In the genomic region with DNA sequence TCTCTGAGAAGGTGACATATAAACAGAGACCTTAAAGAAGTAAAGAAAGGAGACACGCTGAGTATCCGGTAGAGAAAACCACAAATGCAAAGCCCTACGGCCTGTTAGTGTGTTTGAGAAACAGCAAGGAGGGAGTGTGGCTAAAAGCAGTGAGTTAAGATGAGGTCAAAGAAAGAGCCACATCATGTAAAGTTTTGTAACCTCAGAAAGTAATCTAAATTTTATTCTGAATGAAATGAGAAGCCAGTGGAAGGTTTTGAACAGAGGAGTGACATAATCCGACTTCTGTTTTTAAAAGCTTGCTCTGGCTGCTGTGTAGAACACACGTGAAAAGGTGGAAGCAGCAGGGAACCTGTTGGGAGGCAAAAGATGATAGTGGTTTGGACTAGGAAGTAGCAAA, we compare ENCODE assay signal across 12 cellular contexts. TPM values are rescaled to one million over a fixed set of nuclear protein-coding genes. Genes with fewer than 3 reads are reported as not detected.
DNase-seq lines count a peak whose midpoint lies in the region; ATAC-seq lines count a peak whose summit lies in the region.
"Had no signal": no experiment of that assay in that cellular context is flagged by ENCODE, and none has a peak within 500 bp of the region (broad histone marks: within the 10 kb centered on the region; RNA-seq: fewer than 3 reads in every experiment).

No MANE protein-coding gene starts in this region.

- peak overlapping the region; percentile 46 to 68 for H3K4me3 Mint-ChIP-seq in effector memory CD8-positive, alpha-beta T cell
- H3K4me3 Mint-ChIP-seq: neural progenitor cell, WTC11 had no signal

- peak overlapping the region; percentile 82 to 92 for H3K27ac Mint-ChIP-seq in effector memory CD8-positive, alpha-beta T cell
- H3K27ac Mint-ChIP-seq: neural progenitor cell, WTC11 had no signal

- ATAC-seq in GM18502 (IDR thresholded peaks at IDR 0.05; ENCODE audit: poor library complexity, unreplicated experiment) (peak; percentile 79), GM21529 (IDR thresholded peaks at IDR 0.05; ENCODE audit: unreplicated experiment) (peak; percentile 78), HG03565 (IDR thresholded peaks at IDR 0.05; ENCODE audit: unreplicated experiment) (peak; percentile 78)
- ATAC-seq in effector memory CD8-positive, alpha-beta T cell (replicated peaks) = peak; percentile 88
- ATAC-seq: WTC11 had no signal

- peak; percentile 12 to 23 (median 16) for DNase-seq in effector memory CD8-positive, alpha-beta T cell
- no peak for DNase-seq in head of caudate nucleus
- no peak for DNase-seq in medulla oblongata (ENCODE audit: extremely low spot score)
- no peak for DNase-seq in NK-92 (lab: John Stamatoyannopoulos, UW; ENCODE audit: unreplicated experiment)
- DNase-seq in cerebellum (ENCODE audit: low spot score) = no peak
- DNase-seq: erythroblast, NCI-H1048 had no signal

- H3K9me3 Mint-ChIP-seq in effector memory CD8-positive, alpha-beta T cell = no peaks in the 10 kb centered on the region
- H3K9me3 Mint-ChIP-seq: neural progenitor cell had no signal

- peaks cover 41 to 59% of the 10 kb centered on the region in 2 donors for H3K4me1 Mint-ChIP-seq in effector memory CD8-positive, alpha-beta T cell (ENCODE audit: low read depth in 2 of 2)

- intact Hi-C loops in head of caudate nucleus (cut with DNase I) = no loop called here

- no peaks in the 10 kb centered on the region for H3K27me3 Mint-ChIP-seq in effector memory CD8-positive, alpha-beta T cell

- H3K36me3 Mint-ChIP-seq in effector memory CD8-positive, alpha-beta T cell (ENCODE audit: insufficient read depth) = peaks cover 2% of the 10 kb centered on the region
- H3K36me3 Mint-ChIP-seq: WTC11 had no signal

RNA-seq across cellular contexts. Expression of gene PPP2R5E, which starts 32.6 kb away (rescaled TPM):
- total RNA-seq in cerebellum = 40.6 TPM

Comparison
In these comparisons a context has a peak if more than half of its experiments do, and no peak if none do; other contexts are left out.
1. DNase-seq: peak in effector memory CD8-positive, alpha-beta T cell (3 of 3); none in head of caudate nucleus (0 of 42), medulla oblongata (single experiment), NK-92 (single experiment) and cerebellum (single experiment).
2. Peak in every context shown above with its lines, with median percentiles within 50 percentile points of each other: ATAC-seq.